9 cellular contexts compared by ENCODE assay signal in the genomic region with DNA sequence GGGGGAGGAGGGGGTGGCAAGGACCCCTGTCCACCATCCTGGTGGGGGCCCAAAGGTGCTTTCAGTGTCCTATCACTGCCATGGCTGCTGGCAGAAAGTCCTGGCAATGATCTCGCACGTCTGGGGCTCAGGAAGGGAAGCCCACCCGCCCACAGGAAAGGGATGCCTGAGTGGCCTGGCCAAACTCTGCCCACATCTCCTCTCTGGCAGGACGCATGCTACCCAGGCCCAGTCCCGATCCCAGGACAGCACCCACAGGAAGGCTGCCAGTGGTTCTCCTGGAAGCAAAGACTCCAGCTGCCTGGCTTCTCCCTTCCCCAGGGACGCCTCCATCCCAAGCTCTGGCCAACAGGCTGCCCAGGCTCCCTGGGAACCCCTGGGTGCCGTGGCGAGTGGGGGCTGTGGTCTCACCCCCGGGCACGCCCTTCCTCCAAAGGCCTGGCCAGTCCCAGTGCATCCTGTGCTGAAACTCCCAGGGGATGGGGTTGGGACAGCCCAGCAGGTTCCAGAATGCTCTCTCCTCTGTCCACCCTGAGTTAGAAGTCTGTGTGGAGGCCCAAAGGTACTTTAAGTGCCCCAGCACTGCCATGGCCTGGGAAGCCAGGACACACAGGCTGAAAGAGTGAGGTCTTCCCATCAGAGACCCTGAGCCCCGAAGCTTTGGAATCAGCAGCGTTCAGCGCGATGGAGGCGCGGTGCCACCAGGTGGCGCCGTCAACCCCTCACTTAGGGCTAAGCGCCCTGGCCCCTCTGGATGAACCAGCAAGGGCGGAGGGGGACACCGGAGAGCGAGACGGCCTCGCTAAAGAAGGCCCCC. TPM values are rescaled to one million over a fixed set of nuclear protein-coding genes. Genes with fewer than 3 reads are reported as not detected.
A peak's percentile ranks its signal among the peaks of the same experiment; 100 is the strongest.
DNase-seq lines count a peak whose midpoint lies in the region; FAIRE-seq and TF ChIP-seq lines count a peak whose summit lies in the region.
"Had no signal": no experiment of that assay in that cellular context is flagged by ENCODE, and none has a peak within 500 bp of the region (broad histone marks: within the 10 kb centered on the region; RNA-seq: fewer than 3 reads in every experiment).

No MANE protein-coding gene starts in this region.

- no peaks in the 10 kb centered on the region for H3K36me3 ChIP-seq in prostate gland
- H3K36me3 ChIP-seq: neutrophil had no signal

- FAIRE-seq in urothelium cell line (lab: Jason Lieb, UNC), result no peak

- TF ChIP-seq CTCF in prostate gland (IDR thresholded peaks at IDR 0.05), result peak; percentile 62 to 95 (median 92)

- intact Hi-C loops in prostate gland (cut with DNase I), result loop anchor here (2.0 to 10.0 kb wide), 2 partner anchors 171 to 233 kb away; no protein-coding TSS in a partner anchor

- in situ Hi-C loops in SK-MEL-5 (cut with HindIII; ENCODE audit: low pct_unique_long_range_greater_than_20kb, low sequenced_read_pairs), result loop anchor here (25.0 kb wide), 1 partner anchor 224 kb away; a partner anchor contains a TSS

- H3K27me3 ChIP-seq in prostate gland (replicated peaks; ENCODE audit: insufficient read depth), result no peaks in the 10 kb centered on the region

- no peak overlapping the region for H3K27ac ChIP-seq in prostate gland
- H3K27ac ChIP-seq: neutrophil had no signal

- no peak overlapping the region for H3K4me3 ChIP-seq in prostate gland

- no peaks in the 10 kb centered on the region for H3K9me3 ChIP-seq in prostate gland
- H3K9me3 ChIP-seq: neutrophil had no signal

- H3K4me1 ChIP-seq in prostate gland (replicated peaks), result peaks cover 4% of the 10 kb centered on the region

- 20% methylated on average over 24 of the region's 24 CpGs for WGBS in prostate gland

- peak; percentile 67 to 81 (median 78) for DNase-seq in NCI-H1417 (lab: John Stamatoyannopoulos, UW)
- no peak for DNase-seq in NCI-H1417 treated with DMSO at 0.1 percent for 48 hours (lab: John Stamatoyannopoulos, UW)
- DNase-seq in KG1 (lab: John Stamatoyannopoulos, UW), result peak; percentile 8
- peak; percentile 73 for DNase-seq in SK-MEL-5 (ENCODE audit: low read depth, low spot score)
- peak; percentile 77 for DNase-seq in activated naive CD4-positive, alpha-beta T cell treated with Interleukin-2 at 50 U/mL for 16 hours
- DNase-seq in glomerular visceral epithelial cell (ENCODE audit: extremely low spot score), result peak; percentile 58
- peak; percentile 69 for DNase-seq in prostate gland (ENCODE audit: low spot score)
- DNase-seq in urothelium cell line (ENCODE audit: low spot score), result peak; percentile 85

- no peak for TF ChIP-seq POLR2A in prostate gland (IDR thresholded peaks at IDR 0.05)

RNA-seq across cellular contexts. Expression of a gene that starts 29.8 kb away (rescaled TPM):
- 25.6 and 26.7 TPM in 2 replicates for total RNA-seq in SK-MEL-5 (2014; rRNA removed; shearing (Covaris generic))
- 14.4 and 20.1 TPM in 2 replicates for polyA plus RNA-seq in SK-MEL-5 (2015; cell fraction: cytosol; rRNA removed)
- 16.9 and 27.3 TPM in 2 replicates for polyA plus RNA-seq in SK-MEL-5 (2015; cell fraction: nucleus; rRNA removed)
- 10 to 100 TPM; 14.8 to 16.0 TPM for total RNA-seq in prostate gland
